In genomic region chr2:95166065-95166763, GRCh38 we compare ENCODE assay signal across 8 cellular contexts. TPM values are rescaled to one million over a fixed set of nuclear protein-coding genes. Genes with fewer than 3 reads are reported as not detected.
DNase-seq lines count a peak whose midpoint lies in the region; ATAC-seq lines count a peak whose summit lies in the region.

No MANE protein-coding gene starts in this region.

- peaks cover 12% of the 10 kb centered on the region for H3K9me3 Mint-ChIP-seq in activated CD4-positive, alpha-beta memory T cell treated with anti-CD3 and anti-CD28 coated beads, Interleukin-2, amount 10 ng/mL, durations not matched to agents 7 days and 5 days
- peaks cover 4% of the 10 kb centered on the region for H3K9me3 Mint-ChIP-seq in stimulated activated naive CD8-positive, alpha-beta T cell treated with anti-CD3 and anti-CD28 coated beads, Interleukin-15, Interleukin-2, amounts not matched to agents 100 ng/mL and 50 ng/mL, for 24 hours

- H3K4me3 ChIP-seq in iPS-11a (ENCODE audit: low read depth, low read length): peak overlapping the region; percentile 93

- H3K27ac Mint-ChIP-seq in activated CD4-positive, alpha-beta memory T cell treated with anti-CD3 and anti-CD28 coated beads, Interleukin-2, amount 10 ng/mL, durations not matched to agents 7 days and 5 days: peak overlapping the region; percentile 92
- H3K27ac Mint-ChIP-seq in stimulated activated naive CD8-positive, alpha-beta T cell treated with anti-CD3 and anti-CD28 coated beads, Interleukin-15, Interleukin-2, amounts not matched to agents 100 ng/mL and 50 ng/mL, for 24 hours: peak overlapping the region; percentile 91

- peaks cover 30% of the 10 kb centered on the region for H3K4me1 Mint-ChIP-seq in activated CD4-positive, alpha-beta memory T cell treated with anti-CD3 and anti-CD28 coated beads, Interleukin-2, amount 10 ng/mL, durations not matched to agents 7 days and 5 days
- H3K4me1 Mint-ChIP-seq in stimulated activated naive CD8-positive, alpha-beta T cell treated with anti-CD3 and anti-CD28 coated beads, Interleukin-15, Interleukin-2, amounts not matched to agents 100 ng/mL and 50 ng/mL, for 24 hours (ENCODE audit: low read depth): peaks cover 31% of the 10 kb centered on the region

- DNase-seq in activated CD4-positive, alpha-beta memory T cell treated with anti-CD3 and anti-CD28 coated beads, Interleukin-2, amount 10 ng/mL, durations not matched to agents 7 days and 5 days: no peak
- DNase-seq in KBM-7 (no peak), NCI-H510A (lab: John Stamatoyannopoulos, UW) (no peak), NCI-H510A treated with DMSO at 0.1 percent for 48 hours (lab: John Stamatoyannopoulos, UW) (no peak)

- H3K4me3 Mint-ChIP-seq in activated CD4-positive, alpha-beta memory T cell treated with anti-CD3 and anti-CD28 coated beads, Interleukin-2, amount 10 ng/mL, durations not matched to agents 7 days and 5 days: peak overlapping the region; percentile 100
- peak overlapping the region; percentile 99 for H3K4me3 Mint-ChIP-seq in stimulated activated naive CD8-positive, alpha-beta T cell treated with anti-CD3 and anti-CD28 coated beads, Interleukin-15, Interleukin-2, amounts not matched to agents 100 ng/mL and 50 ng/mL, for 24 hours

- H3K36me3 Mint-ChIP-seq in activated CD4-positive, alpha-beta memory T cell treated with anti-CD3 and anti-CD28 coated beads, Interleukin-2, amount 10 ng/mL, durations not matched to agents 7 days and 5 days (ENCODE audit: low read depth): peaks cover 26% of the 10 kb centered on the region
- H3K36me3 Mint-ChIP-seq in stimulated activated naive CD8-positive, alpha-beta T cell treated with anti-CD3 and anti-CD28 coated beads, Interleukin-15, Interleukin-2, amounts not matched to agents 100 ng/mL and 50 ng/mL, for 24 hours (ENCODE audit: low read depth): peaks cover 28% of the 10 kb centered on the region

- in situ Hi-C loops in KBM-7 (cut with MboI; ENCODE audit: low pct_unique_long_range_greater_than_20kb, low sequenced_read_pairs): no loop called here

- ATAC-seq in GM18517 (IDR thresholded peaks at IDR 0.05; ENCODE audit: unreplicated experiment) (peak; percentile 24), HG02623 (IDR thresholded peaks at IDR 0.05; ENCODE audit: unreplicated experiment) (peak; percentile 8)

- POLR2A ChIA-PET in activated CD4-positive, alpha-beta memory T cell treated with anti-CD3 and anti-CD28 coated beads, Interleukin-2, amount 10 ng/mL, durations not matched to agents 7 days and 5 days (lab: Charles Lee): interaction anchor here (0.8 to 6.0 kb wide), 8 partner anchors 8 to 237 kb away, joined by 3 to 41 read pairs (median 4); partner anchors contain the start of genes FAHD2A, MAL and MRPS5

- CTCF ChIA-PET in activated CD4-positive, alpha-beta memory T cell treated with anti-CD3 and anti-CD28 coated beads, Interleukin-2, amount 10 ng/mL, durations not matched to agents 7 days and 5 days (lab: Charles Lee): interaction anchor here (0.7 to 3.6 kb wide), 9 partner anchors 12 to 179 kb away, joined by 3 to 15 read pairs (median 5); partner anchors contain the start of gene MRPS5

- no peaks in the 10 kb centered on the region for H3K27me3 Mint-ChIP-seq in activated CD4-positive, alpha-beta memory T cell treated with anti-CD3 and anti-CD28 coated beads, Interleukin-2, amount 10 ng/mL, durations not matched to agents 7 days and 5 days
- H3K27me3 Mint-ChIP-seq in stimulated activated naive CD8-positive, alpha-beta T cell treated with anti-CD3 and anti-CD28 coated beads, Interleukin-15, Interleukin-2, amounts not matched to agents 100 ng/mL and 50 ng/mL, for 24 hours: no peaks in the 10 kb centered on the region

RNA-seq across cellular contexts. Expression of gene ZNF2, which starts 0.6 kb away (rescaled TPM):
- total RNA-seq in activated CD4-positive, alpha-beta memory T cell treated with anti-CD3 and anti-CD28 coated beads, Interleukin-2, amount 10 ng/mL, durations not matched to agents 7 days and 5 days: 1 to 10 TPM; 3.5 to 3.9 TPM

RNA-seq across cellular contexts. Expression of gene ZNF514, which starts 6.6 kb away (rescaled TPM):
- 10 to 100 TPM; 12.9 to 13.4 TPM for total RNA-seq in activated CD4-positive, alpha-beta memory T cell treated with anti-CD3 and anti-CD28 coated beads, Interleukin-2, amount 10 ng/mL, durations not matched to agents 7 days and 5 days

RNA-seq across cellular contexts. Expression of gene ZNF892, which starts 41.1 kb away (rescaled TPM):
- 1 to 10 TPM; 3.0 to 3.2 TPM for total RNA-seq in activated CD4-positive, alpha-beta memory T cell treated with anti-CD3 and anti-CD28 coated beads, Interleukin-2, amount 10 ng/mL, durations not matched to agents 7 days and 5 days

RNA-seq across cellular contexts. Expression of gene MRPS5, which starts 44.6 kb away (rescaled TPM):
- total RNA-seq in activated CD4-positive, alpha-beta memory T cell treated with anti-CD3 and anti-CD28 coated beads, Interleukin-2, amount 10 ng/mL, durations not matched to agents 7 days and 5 days: 10 to 100 TPM; 66.3 to 68.2 TPM
